ENCODE assay signal across 8 cellular contexts in the genomic region with DNA sequence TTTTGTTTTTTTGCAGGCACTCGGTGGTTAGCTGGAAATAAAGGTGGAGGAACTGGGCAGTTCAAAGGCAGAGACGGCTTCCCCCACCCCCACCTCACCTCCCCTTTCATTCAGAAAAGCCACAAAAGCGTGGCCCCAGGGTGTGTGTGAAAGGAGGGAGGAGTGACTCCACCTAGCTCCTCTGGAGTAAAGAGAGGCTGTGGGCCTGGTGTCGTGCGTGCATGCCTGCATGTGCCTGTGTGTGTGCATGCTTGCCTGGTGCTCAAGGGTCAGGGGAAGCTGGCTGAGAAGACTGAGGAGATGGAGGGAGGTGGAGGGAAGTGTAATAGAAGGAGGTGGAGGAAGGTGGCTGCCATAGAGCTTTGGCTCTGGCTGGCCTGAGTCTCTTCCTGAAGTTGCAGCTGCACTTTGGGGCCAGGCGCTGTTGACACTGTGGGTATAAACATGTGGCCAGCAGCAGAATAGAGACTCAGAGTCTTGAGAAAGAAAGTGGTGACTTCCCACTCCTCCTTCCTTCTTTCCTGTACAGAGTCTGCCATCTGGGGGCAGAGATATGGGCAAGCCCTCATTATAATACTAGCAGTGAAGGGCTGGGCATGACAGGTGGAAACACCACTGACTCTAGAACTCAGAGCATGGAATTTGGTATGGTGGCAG. TPM values are rescaled to one million over a fixed set of nuclear protein-coding genes. Genes with fewer than 3 reads are reported as not detected.
DNase-seq lines count a peak whose midpoint lies in the region; ATAC-seq and TF ChIP-seq lines count a peak whose summit lies in the region.

No MANE protein-coding gene starts in this region.

- TF ChIP-seq CTCF in GM10248 (IDR thresholded peaks at IDR 0.05; ENCODE audit: control extremely low read depth, extremely low read depth, low read depth, missing control alignments) (peak; percentile 43), OCI-LY3 (IDR thresholded peaks at IDR 0.05; ENCODE audit: low read depth, low read length) (peak; percentile 55), mammary epithelial cell (conservative IDR thresholded peaks at IDR 0.05 in 1 of 2, IDR thresholded peaks at IDR 0.05 in 1 of 2; ENCODE audit: extremely low read depth in 1 of 2, insufficient read depth in 1 of 2, low read depth in 1 of 2, low read length in 2 of 2) (peak in 1 of 2 donors; percentile 32)

- POLR2A ChIA-PET in GM10248 (lab: Yijun Ruan, JAX), result no interaction called here

- H2AFZ ChIP-seq in OCI-LY3 (ENCODE audit: low read depth, low read length) (peak overlapping the region; percentile 79; the same call in 1 of the 2 replicates), mammary epithelial cell (ENCODE audit: low read depth, low read length) (peak overlapping the region; percentile 95), neuron (ENCODE audit: low read depth, low read length) (peak overlapping the region; percentile 69)

- H3K27ac ChIP-seq in OCI-LY3 (ENCODE audit: low read length), result no peak overlapping the region
- no peak overlapping the region for H3K27ac ChIP-seq in mammary epithelial cell (ENCODE audit: insufficient read depth, low read depth, low read length)

- H4K20me1 ChIP-seq in OCI-LY3 (ENCODE audit: insufficient read depth, low read length) (no peaks in the 10 kb centered on the region), mammary epithelial cell (ENCODE audit: insufficient read depth, low read length) (no peaks in the 10 kb centered on the region)

- intact Hi-C loops in mammary epithelial cell (cut with micrococcal nuclease), result loop anchor here (2.0 kb wide), 1 partner anchor 38 kb away; no protein-coding TSS in a partner anchor

- H3K36me3 ChIP-seq in OCI-LY3 (replicated peaks; ENCODE audit: low read depth, low read length) (no peaks in the 10 kb centered on the region), mammary epithelial cell (ENCODE audit: insufficient read depth, low read length) (no peaks in the 10 kb centered on the region), neuron (ENCODE audit: insufficient read depth, low read length) (no peaks in the 10 kb centered on the region)

- CTCF ChIA-PET in GM10248 (lab: Yijun Ruan, JAX), result interaction anchor here (0.7 to 3.3 kb wide), 19 partner anchors 8 to 273 kb away, joined by 3 to 28 read pairs (median 4); a partner anchor contains a TSS
- CTCF ChIA-PET in mammary epithelial cell (lab: Charles Lee; ENCODE audit: low non-redundant PET), result no interaction called here

- BruUV-seq in mammary epithelial cell (replicated peaks; lab: Mats Ljungman, UMichigan), result no TSS peak

- in situ Hi-C loops in mammary epithelial cell (cut with MboI; ENCODE audit: low sequenced_read_pairs in 2 of 2), result no loop called here

- dilution Hi-C loops in mammary epithelial cell (cut with HindIII; ENCODE audit: low sequenced_read_pairs), result no loop called here

- WGBS in mammary epithelial cell (ENCODE audit: low coverage, missing lambda C conversion rate), result 27% methylated on average over 4 of the region's 6 CpGs

- H3K9me3 ChIP-seq in OCI-LY3 (ENCODE audit: insufficient read depth, low read length) (no peaks in the 10 kb centered on the region), mammary epithelial cell (replicated peaks; ENCODE audit: insufficient read depth, low read length) (no peaks in the 10 kb centered on the region), neuron (ENCODE audit: low read length) (no peaks in the 10 kb centered on the region)

- H3K79me2 ChIP-seq in OCI-LY3 (ENCODE audit: low read length), result no peaks in the 10 kb centered on the region
- no peaks in the 10 kb centered on the region for H3K79me2 ChIP-seq in mammary epithelial cell (ENCODE audit: insufficient read depth, low read length)

- H3K4me1 ChIP-seq in OCI-LY3 (ENCODE audit: low read length), result peaks cover 20% of the 10 kb centered on the region
- H3K4me1 ChIP-seq in mammary epithelial cell (ENCODE audit: insufficient read depth, low read length), result peaks cover 26% of the 10 kb centered on the region
- H3K4me1 ChIP-seq in neuron (ENCODE audit: insufficient read depth, low read length), result peaks cover 17% of the 10 kb centered on the region

- ATAC-seq in GM19455 (IDR thresholded peaks at IDR 0.05; ENCODE audit: unreplicated experiment) (peak; percentile 79), HG03432 (IDR thresholded peaks at IDR 0.05; ENCODE audit: unreplicated experiment) (peak; percentile 79)

- H3K4me2 ChIP-seq in OCI-LY3 (ENCODE audit: low read length), result peak overlapping the region; percentile 54
- H3K4me2 ChIP-seq in mammary epithelial cell (ENCODE audit: insufficient read depth, low read depth, low read length), result peak overlapping the region; percentile 71

- H3K27me3 ChIP-seq in OCI-LY3 (ENCODE audit: low read depth, low read length) (no peaks in the 10 kb centered on the region), mammary epithelial cell (ENCODE audit: insufficient read depth, low read length) (no peaks in the 10 kb centered on the region), neuron (ENCODE audit: insufficient read depth, low read length) (no peaks in the 10 kb centered on the region)

- peak overlapping the region; percentile 34 for H3K4me3 ChIP-seq in OCI-LY3 (ENCODE audit: low read length)
- H3K4me3 ChIP-seq in mammary epithelial cell (replicated peaks in 1 of 3; ENCODE audit: insufficient read depth in 1 of 3, low read depth in 2 of 3, low read length in 3 of 3), result peak overlapping the region in 1 of 3 experiments; percentile 15
- H3K4me3 ChIP-seq in neuron (ENCODE audit: low read length), result peak overlapping the region; percentile 38

- H3K9ac ChIP-seq in OCI-LY3 (ENCODE audit: low read length) (peak overlapping the region; percentile 34; the same call in 1 of the 2 replicates), mammary epithelial cell (ENCODE audit: insufficient read depth, low read length) (no peak overlapping the region)

- DNase-seq in GM10248 (ENCODE audit: extremely low spot score), result peak; percentile 63
- DNase-seq in mammary epithelial cell, result peak; percentile 37
- DNase-seq in NK-92 (lab: John Stamatoyannopoulos, UW; ENCODE audit: unreplicated experiment), result no peak
- no peak for DNase-seq in dedifferentiated amniotic fluid mesenchymal stem cell (ENCODE audit: extremely low spot score)

RNA-seq across cellular contexts. Expression of a gene that starts 36.9 kb away (rescaled TPM):
- 10 to 100 TPM; 63.5 to 78.2 TPM for total RNA-seq in mammary epithelial cell
- polyA plus RNA-seq in mammary epithelial cell, result 29.7 TPM
- polyA minus RNA-seq in mammary epithelial cell, result 40.3 TPM

Comparison
In these comparisons a context has a peak if more than half of its experiments do, and no peak if none do; other contexts are left out.
1. DNase-seq: peak in GM10248 (single experiment) and mammary epithelial cell (single experiment); none in NK-92 (single experiment) and dedifferentiated amniotic fluid mesenchymal stem cell (single experiment).
2. Peak in every context shown above with its lines, with median percentiles within 50 percentile points of each other: H2AFZ ChIP-seq.